In genomic region chr20:33751775-33752174, GRCh38 we compare ENCODE assay signal across 30 cellular contexts.
"Had no signal": no experiment of that assay in that cellular context is flagged by ENCODE, and none has a peak within 500 bp of the region (broad histone marks: within the 10 kb centered on the region; RNA-seq: fewer than 3 reads in every experiment).

No MANE protein-coding gene starts in this region.

- H3K36me3 Mint-ChIP-seq: natural killer cell treated with Interleukin-12 subunit alpha and Interleukin-12 subunit beta and Interleukin-15 and Interleukin-18, amount 100 ng/mL, for 72 hours had no signal

- ATAC-seq: activated CD4-positive, CD25-positive, alpha-beta regulatory T cell treated with anti-CD3 and anti-CD28 coated beads, Interleukin-2, amount 50 U/mL, for 24 hours; activated CD8-positive, alpha-beta T cell treated with anti-CD3 and anti-CD28 coated beads for 36 hours; activated T-cell treated with anti-CD3 and anti-CD28 coated beads, Interleukin-2, amount 50 U/mL, for 4 hours; activated T-helper 17 cell treated with anti-CD3 and anti-CD28 coated beads, Interleukin-2, amount 50 U/mL, for 72 hours; effector memory CD8-positive, alpha-beta T cell; left lung; natural killer cell treated with Interleukin-12 subunit alpha and Interleukin-12 subunit beta and Interleukin-15 and Interleukin-18, amount 100 ng/mL, for 72 hours; sciatic nerve; stimulated activated naive CD8-positive, alpha-beta T cell treated with anti-CD3 and anti-CD28 coated beads, Interleukin-15, Interleukin-2, amounts not matched to agents 100 U/mL and 50 U/mL, for 24 hours had no signal

- H3K27ac Mint-ChIP-seq: activated CD4-positive, alpha-beta T cell treated with anti-CD3 and anti-CD28 coated beads, Interleukin-2, amount 10 ng/mL, durations not matched to agents 24 days and 14 days; activated CD8-positive, alpha-beta T cell treated with anti-CD3 and anti-CD28 coated beads for 36 hours; activated T-helper 17 cell treated with anti-CD3 and anti-CD28 coated beads, Interleukin-2, amount 50 U/mL, for 72 hours; natural killer cell treated with Interleukin-12 subunit alpha and Interleukin-12 subunit beta and Interleukin-15 and Interleukin-18, amount 100 ng/mL, for 72 hours; progenitor cell of endocrine pancreas; T-helper 1 cell treated with Interleukin-12 subunit alpha and Interleukin-12 subunit beta and Interleukin-4 antibody, amounts not matched to agents 30 μg/mL and 1 μg/mL, for 36 hours had no signal

- DNase-seq: activated CD4-positive, alpha-beta T cell treated with anti-CD3 and anti-CD28 coated beads, Interleukin-2, amount 10 ng/mL, durations not matched to agents 24 days and 14 days; activated CD8-positive, alpha-beta T cell treated with anti-CD3 and anti-CD28 coated beads for 36 hours; activated gamma-delta T cell treated with Interleukin-2 at 50 U/mL for 16 hours; activated naive CD4-positive, alpha-beta T cell treated with anti-CD3 and anti-CD28 coated beads, Interleukin-2, amount 50 U/mL, for 16 hours; activated T-cell treated with anti-CD3 and anti-CD28 coated beads, Interleukin-2, amount 50 U/mL, for 4 hours; amniotic stem cell; brain microvascular endothelial cell; cortex of kidney; effector memory CD8-positive, alpha-beta T cell; kidney glomerular epithelial cell; left lung; mesendoderm; ovary; retina; stimulated activated CD4-positive, alpha-beta T cell treated with anti-CD3 and anti-CD28 coated beads, Interleukin-12 subunit alpha, Interleukin-12 subunit beta, amount 100 ng/mL, for 4 hours; stimulated activated CD4-positive, alpha-beta T cell treated with anti-CD3 and anti-CD28 coated beads, Interleukin-4, amount 100 ng/mL, for 1 hour; stimulated activated naive CD8-positive, alpha-beta T cell treated with anti-CD3 and anti-CD28 coated beads, Interleukin-15, Interleukin-2, amounts not matched to agents 100 U/mL and 50 U/mL, for 24 hours; T-helper 9 cell; testis; trophoblast cell had no signal

- H3K27ac ChIP-seq: brain microvascular endothelial cell, left lung, neutrophil, ovary, skin epidermis, testis, VCaP had no signal

- H3K4me1 ChIP-seq: left lung, testis had no signal

- H3K4me3 Mint-ChIP-seq: activated CD4-positive, alpha-beta T cell treated with anti-CD3 and anti-CD28 coated beads, Interleukin-2, amount 10 ng/mL, durations not matched to agents 24 days and 14 days; activated CD8-positive, alpha-beta T cell treated with anti-CD3 and anti-CD28 coated beads for 36 hours; activated T-cell treated with anti-CD3 and anti-CD28 coated beads, Interleukin-2, amount 50 U/mL, for 4 hours; activated T-helper 17 cell treated with anti-CD3 and anti-CD28 coated beads, Interleukin-2, amount 50 U/mL, for 72 hours; effector memory CD8-positive, alpha-beta T cell; natural killer cell treated with Interleukin-12 subunit alpha and Interleukin-12 subunit beta and Interleukin-15 and Interleukin-18, amount 100 ng/mL, for 72 hours; T-helper 1 cell treated with Interleukin-12 subunit alpha and Interleukin-12 subunit beta and Interleukin-4 antibody, amounts not matched to agents 30 μg/mL and 1 μg/mL, for 36 hours had no signal

- H3K27me3 Mint-ChIP-seq: activated CD4-positive, alpha-beta T cell treated with anti-CD3 and anti-CD28 coated beads, Interleukin-2, amount 10 ng/mL, durations not matched to agents 24 days and 14 days; activated CD8-positive, alpha-beta T cell treated with anti-CD3 and anti-CD28 coated beads for 36 hours; activated T-helper 17 cell treated with anti-CD3 and anti-CD28 coated beads, Interleukin-2, amount 50 U/mL, for 72 hours; effector memory CD8-positive, alpha-beta T cell; natural killer cell treated with Interleukin-12 subunit alpha and Interleukin-12 subunit beta and Interleukin-15 and Interleukin-18, amount 100 ng/mL, for 72 hours; progenitor cell of endocrine pancreas had no signal

- H3K4me3 ChIP-seq: left lung, lung, ovary, skin epidermis, testis had no signal

- H3K27me3 ChIP-seq: brain microvascular endothelial cell, left lung, neutrophil, ovary, testis had no signal

- H3K36me3 ChIP-seq: ovary had no signal

- H3K9me3 ChIP-seq: left lung, neutrophil, ovary, testis had no signal

- H3K9me3 Mint-ChIP-seq: activated CD4-positive, alpha-beta T cell treated with anti-CD3 and anti-CD28 coated beads, Interleukin-2, amount 10 ng/mL, durations not matched to agents 24 days and 14 days; activated CD8-positive, alpha-beta T cell treated with anti-CD3 and anti-CD28 coated beads for 36 hours; activated T-cell treated with anti-CD3 and anti-CD28 coated beads, Interleukin-2, amount 50 U/mL, for 4 hours; activated T-helper 17 cell treated with anti-CD3 and anti-CD28 coated beads, Interleukin-2, amount 50 U/mL, for 72 hours; effector memory CD8-positive, alpha-beta T cell; natural killer cell treated with Interleukin-12 subunit alpha and Interleukin-12 subunit beta and Interleukin-15 and Interleukin-18, amount 100 ng/mL, for 72 hours; T-helper 1 cell treated with Interleukin-12 subunit alpha and Interleukin-12 subunit beta and Interleukin-4 antibody, amounts not matched to agents 30 μg/mL and 1 μg/mL, for 36 hours had no signal
